Comparison of ENCODE assay signal across 17 cellular contexts in genomic region chr7:110693348-110693747, GRCh38.
A peak's percentile ranks its signal among the peaks of the same experiment; 100 is the strongest.
DNase-seq lines count a peak whose midpoint lies in the region; ATAC-seq lines count a peak whose summit lies in the region.
"Had no signal": no experiment of that assay in that cellular context is flagged by ENCODE, and none has a peak within 500 bp of the region (broad histone marks: within the 10 kb centered on the region; RNA-seq: fewer than 3 reads in every experiment).

No MANE protein-coding gene starts in this region.

- no peak overlapping the region for H3K4me2 ChIP-seq in neuronal stem cell (ENCODE audit: insufficient read depth, low read length, poor library complexity, severe bottlenecking)

- H3K4me3 ChIP-seq in neuronal stem cell (ENCODE audit: low read length in 2 of 2), result no peak overlapping the region
- H3K4me3 ChIP-seq: SJCRH30 had no signal

- no peaks in the 10 kb centered on the region for H3K27me3 Mint-ChIP-seq in stimulated activated memory B cell treated with anti-CD40 and anti-IgM and Interleukin-4, amounts not matched to agents 10 μg/mL and 1 μg/mL and 100 μg/mL, for 72 hours
- H3K27me3 Mint-ChIP-seq: T-helper 17 cell had no signal

- H3K14ac ChIP-seq in neuronal stem cell (ENCODE audit: low read length), result no peak overlapping the region

- no peak overlapping the region for H3K4me3 Mint-ChIP-seq in stimulated activated memory B cell treated with anti-CD40 and anti-IgM and Interleukin-4, amounts not matched to agents 10 μg/mL and 1 μg/mL and 100 μg/mL, for 72 hours
- H3K4me3 Mint-ChIP-seq: T-helper 17 cell had no signal

- no peaks in the 10 kb centered on the region for H3K27me3 ChIP-seq in neuronal stem cell (ENCODE audit: control insufficient read depth in 3 of 3, insufficient read depth in 3 of 3, low read depth in 1 of 3, low read length in 3 of 3)
- H3K27me3 ChIP-seq: SJCRH30 had no signal

- no peaks in the 10 kb centered on the region for H3K79me1 ChIP-seq in neuronal stem cell (ENCODE audit: low read depth, low read length)

- H2AK5ac ChIP-seq in neuronal stem cell (ENCODE audit: low read depth, low read length), result no peak overlapping the region

- no peak overlapping the region for H3K9ac ChIP-seq in neuronal stem cell (ENCODE audit: low read depth, low read length, poor library complexity)

- H3K4me1 ChIP-seq in neuronal stem cell (ENCODE audit: control insufficient read depth in 2 of 2, insufficient read depth in 1 of 2, low read depth in 1 of 2, low read length in 2 of 2), result no peaks in the 10 kb centered on the region
- H3K4me1 ChIP-seq: Caco-2, SJCRH30 had no signal

- no peaks in the 10 kb centered on the region for H3K9me3 ChIP-seq in neuronal stem cell (replicated peaks in 1 of 2; ENCODE audit: control insufficient read depth in 2 of 2, insufficient read depth in 1 of 2, low read depth in 1 of 2, low read length in 2 of 2)
- H3K9me3 ChIP-seq: Caco-2, SJCRH30 had no signal

- no peak overlapping the region for H3K27ac Mint-ChIP-seq in stimulated activated memory B cell treated with anti-CD40 and anti-IgM and Interleukin-4, amounts not matched to agents 10 μg/mL and 1 μg/mL and 100 μg/mL, for 72 hours
- H3K27ac Mint-ChIP-seq: T-helper 17 cell had no signal

- H4K91ac ChIP-seq in neuronal stem cell (ENCODE audit: low read depth, low read length, poor library complexity), result no peak overlapping the region

- no peak overlapping the region for H3K27ac ChIP-seq in neuronal stem cell (replicated peaks; ENCODE audit: low read length)
- H3K27ac ChIP-seq: HL-60, SJCRH30 had no signal

- no peak for ATAC-seq in stimulated activated memory B cell treated with anti-CD40 and anti-IgM and Interleukin-4, amounts not matched to agents 10 μg/mL and 1 μg/mL and 100 μg/mL, for 72 hours
- no peak for ATAC-seq in GM21529 (IDR thresholded peaks at IDR 0.05; ENCODE audit: unreplicated experiment)
- ATAC-seq: HCT116, PC-3, T-helper 17 cell had no signal

- H2BK12ac ChIP-seq in neuronal stem cell (ENCODE audit: low read length), result no peak overlapping the region

- peaks cover 5% of the 10 kb centered on the region for H3K36me3 Mint-ChIP-seq in stimulated activated memory B cell treated with anti-CD40 and anti-IgM and Interleukin-4, amounts not matched to agents 10 μg/mL and 1 μg/mL and 100 μg/mL, for 72 hours

- peak; percentile 26 for DNase-seq in HT-29 (ENCODE audit: low spot score)
- DNase-seq in NCI-H146 treated with DMSO at 0.1 percent for 48 hours (lab: John Stamatoyannopoulos, UW; ENCODE audit: unreplicated experiment), result peak; percentile 45
- peak; percentile 8 for DNase-seq in NCI-H748 treated with DMSO at 0.1 percent for 48 hours (lab: John Stamatoyannopoulos, UW)
- DNase-seq in neuronal stem cell (ENCODE audit: low spot score), result no peak
- DNase-seq in LoVo (ENCODE audit: low spot score), result no peak
- DNase-seq: Caco-2, DND-41, NCI-H1694 treated with DMSO at 0.1 percent for 48 hours, NCI-H2171 treated with DMSO at 0.1 percent for 48 hours, NCI-H510A treated with DMSO at 0.1 percent for 48 hours, PC-3, SJCRH30, T-helper 17 cell had no signal

- no peaks in the 10 kb centered on the region for H3K36me3 ChIP-seq in neuronal stem cell (replicated peaks in 1 of 2; ENCODE audit: control insufficient read depth in 2 of 2, insufficient read depth in 2 of 2, low read length in 2 of 2)
- H3K36me3 ChIP-seq: SJCRH30 had no signal

- no peak overlapping the region for H4K8ac ChIP-seq in neuronal stem cell (ENCODE audit: low read depth, low read length)

- H2BK5ac ChIP-seq in neuronal stem cell (ENCODE audit: low read length), result no peak overlapping the region

- no peak overlapping the region for H2BK15ac ChIP-seq in neuronal stem cell (ENCODE audit: low read length)

- H3K4ac ChIP-seq in neuronal stem cell (ENCODE audit: low read length), result no peak overlapping the region

- no peaks in the 10 kb centered on the region for H3K4me1 Mint-ChIP-seq in stimulated activated memory B cell treated with anti-CD40 and anti-IgM and Interleukin-4, amounts not matched to agents 10 μg/mL and 1 μg/mL and 100 μg/mL, for 72 hours
- H3K4me1 Mint-ChIP-seq: T-helper 17 cell had no signal

- H3K9me3 Mint-ChIP-seq in stimulated activated memory B cell treated with anti-CD40 and anti-IgM and Interleukin-4, amounts not matched to agents 10 μg/mL and 1 μg/mL and 100 μg/mL, for 72 hours, result no peaks in the 10 kb centered on the region

- H3K23ac ChIP-seq in neuronal stem cell (ENCODE audit: low read depth, low read length, poor library complexity), result no peak overlapping the region

- no peak overlapping the region for H2BK120ac ChIP-seq in neuronal stem cell (ENCODE audit: low read depth, low read length)

- no peak overlapping the region for H3K18ac ChIP-seq in neuronal stem cell (ENCODE audit: low read length)

- peak overlapping the region; percentile 13 for H2AFZ ChIP-seq in neuronal stem cell (ENCODE audit: low read length)

Comparison
In these comparisons a context has a peak if more than half of its experiments do, and no peak if none do; other contexts are left out.
1. DNase-seq: peak in HT-29 (single experiment), NCI-H146 treated with DMSO at 0.1 percent for 48 hours (single experiment) and NCI-H748 treated with DMSO at 0.1 percent for 48 hours (single experiment); none in neuronal stem cell (single experiment) and LoVo (single experiment).